ENCODE assay signal across 8 cellular contexts in the genomic region with DNA sequence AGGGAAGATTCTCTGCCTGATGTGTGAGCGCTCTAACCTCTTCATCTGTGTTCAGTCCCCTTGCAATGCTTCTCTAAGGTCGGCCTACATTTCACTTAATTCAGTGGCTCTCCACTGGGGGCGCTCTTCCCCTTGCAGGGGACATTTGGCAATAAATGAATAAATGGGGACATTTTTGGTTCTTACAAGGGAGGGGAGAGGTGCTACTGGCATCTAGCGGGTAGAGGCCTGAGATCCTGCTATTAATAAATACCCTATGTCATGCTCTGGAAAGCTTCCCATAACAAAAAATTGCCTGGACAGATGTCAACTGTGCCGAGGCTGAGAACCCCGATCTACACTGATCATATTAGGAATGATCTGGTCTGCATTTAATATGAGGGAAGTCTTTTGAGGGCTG. TPM values are rescaled to one million over a fixed set of nuclear protein-coding genes. Genes with fewer than 3 reads are reported as not detected.
DNase-seq lines count a peak whose midpoint lies in the region; ATAC-seq and TF ChIP-seq lines count a peak whose summit lies in the region.

No MANE protein-coding gene starts in this region.

- TF ChIP-seq CTCF in AG04450 (IDR thresholded peaks at IDR 0.05; ENCODE audit: low read depth, low read length) (peak; percentile 86), esophagus muscularis mucosa (IDR thresholded peaks at IDR 0.05) (peak; percentile 73 to 90 (median 75)), neural cell (IDR thresholded peaks at IDR 0.05; ENCODE audit: poor library complexity, severe bottlenecking) (peak; percentile 59), transverse colon (IDR thresholded peaks at IDR 0.05) (peak; percentile 76 to 93 (median 90))

- no peak overlapping the region for H3K4me2 ChIP-seq in neural cell (ENCODE audit: low read length)

- peaks cover 0 to 28% (median 17%) of the 10 kb centered on the region in 4 donors for H3K4me1 ChIP-seq in esophagus muscularis mucosa
- H3K4me1 ChIP-seq in transverse colon: peaks cover 0 to 14% (median 4%) of the 10 kb centered on the region in 4 donors

- H3K4me3 ChIP-seq in AG04450 (ENCODE audit: low read depth, low read length): no peak overlapping the region
- no peak overlapping the region for H3K4me3 ChIP-seq in esophagus muscularis mucosa
- H3K4me3 ChIP-seq in neural cell (ENCODE audit: low read length): no peak overlapping the region
- H3K4me3 ChIP-seq in transverse colon: no peak overlapping the region

- no peaks in the 10 kb centered on the region for H3K79me2 ChIP-seq in neural cell (replicated peaks; ENCODE audit: insufficient read depth, low read length)

- H3K9me2 ChIP-seq in neural cell (ENCODE audit: insufficient read depth, low read length): no peaks in the 10 kb centered on the region

- TF ChIP-seq EP300 in esophagus muscularis mucosa (IDR thresholded peaks at IDR 0.05): no peak
- no peak for TF ChIP-seq EP300 in neural cell (conservative IDR thresholded peaks at IDR 0.05; ENCODE audit: poor library complexity, severe bottlenecking)
- TF ChIP-seq EP300 in transverse colon (IDR thresholded peaks at IDR 0.05; ENCODE audit: low read depth): no peak

- 26% methylated on average over 6 of the region's 6 CpGs for WGBS in esophagus muscularis mucosa
- WGBS in transverse colon (ENCODE audit: low coverage in 1 of 2), 2 donors: 29% methylated on average over 6 of the region's 6 CpGs; no CpG with 5 or more reads in 1 of the 2 donors

- no peaks in the 10 kb centered on the region for H3K9me3 ChIP-seq in AG04450 (ENCODE audit: control insufficient read depth, insufficient read depth, low read length)
- H3K9me3 ChIP-seq in esophagus muscularis mucosa: no peaks in the 10 kb centered on the region
- H3K9me3 ChIP-seq in neural cell (ENCODE audit: low read length): no peaks in the 10 kb centered on the region
- no peaks in the 10 kb centered on the region for H3K9me3 ChIP-seq in transverse colon

- no peaks in the 10 kb centered on the region for H3K36me3 ChIP-seq in esophagus muscularis mucosa
- H3K36me3 ChIP-seq in neural cell (ENCODE audit: insufficient read depth, low read length): no peaks in the 10 kb centered on the region
- no peaks in the 10 kb centered on the region for H3K36me3 ChIP-seq in transverse colon

- no peaks in the 10 kb centered on the region for H3K27me3 ChIP-seq in AG04450 (ENCODE audit: control insufficient read depth, insufficient read depth, low read length)
- no peaks in the 10 kb centered on the region for H3K27me3 ChIP-seq in esophagus muscularis mucosa
- no peaks in the 10 kb centered on the region for H3K27me3 ChIP-seq in neural cell (ENCODE audit: insufficient read depth, low read depth, low read length)
- no peaks in the 10 kb centered on the region for H3K27me3 ChIP-seq in transverse colon

- no peak overlapping the region for H2AFZ ChIP-seq in neural cell (ENCODE audit: low read depth, low read length)

- DNase-seq in AG04450 (ENCODE audit: low read depth, low spot score): peak; percentile 15
- peak; percentile 39 for DNase-seq in GM19238 (ENCODE audit: insufficient read length, low spot score)
- peak; percentile 4 for DNase-seq in NCI-H748 treated with DMSO at 0.1 percent for 48 hours (lab: John Stamatoyannopoulos, UW)
- peak; percentile 4 to 37 for DNase-seq in activated CD8-positive, alpha-beta memory T cell treated with anti-CD3 and anti-CD28 coated beads for 1 hour (ENCODE audit: extremely low read depth in 1 of 2, low read depth in 1 of 2)
- no peak for DNase-seq in esophagus muscularis mucosa (ENCODE audit: extremely low spot score)
- peak; percentile 61 for DNase-seq in transverse colon

- no peaks in the 10 kb centered on the region for H4K20me1 ChIP-seq in neural cell (ENCODE audit: insufficient read depth)

- CTCF ChIA-PET in AG04450 (lab: Charles Lee): interaction anchor here (0.6 to 2.0 kb wide), 9 partner anchors 9 to 342 kb away, joined by 3 to 12 read pairs (median 3); partner anchors contain the start of gene CAMTA1

- in situ Hi-C loops in transverse colon (cut with MboI; ENCODE audit: low pct_ligation_motif_present in 1 of 4, low pct_unique_long_range_greater_than_20kb in 1 of 4, low sequenced_read_pairs in 3 of 4): loop anchor here (10.0 to 25.0 kb wide), 5 partner anchors 160 to 487 kb away; no protein-coding TSS in a partner anchor

- intact Hi-C loops in esophagus muscularis mucosa (cut with DNase I): loop anchor here (5.0 to 10.0 kb wide), 2 partner anchors 55 to 917 kb away; no protein-coding TSS in a partner anchor
- intact Hi-C loops in transverse colon (cut with DNase I; ENCODE audit: low total_unique reads): loop anchor here (10.0 kb wide), 2 partner anchors 167 to 347 kb away; no protein-coding TSS in a partner anchor

- H3K9ac ChIP-seq in neural cell (ENCODE audit: low read length): no peak overlapping the region

- H3F3A ChIP-seq in neural cell (ENCODE audit: insufficient read depth, low read length, poor library complexity, severe bottlenecking): no peaks in the 10 kb centered on the region

- no peak for ATAC-seq in HG03432 (IDR thresholded peaks at IDR 0.05; ENCODE audit: unreplicated experiment)

- POLR2A ChIA-PET in AG04450 (lab: Yijun Ruan, JAX): no interaction called here

- H3K27ac ChIP-seq in AG04450 (ENCODE audit: low read depth, low read length) (no peak overlapping the region), esophagus muscularis mucosa (replicated peaks in 1 of 4) (no peak overlapping the region), neural cell (ENCODE audit: low read length) (no peak overlapping the region), transverse colon (no peak overlapping the region)

- no peak for TF ChIP-seq POLR2A in esophagus muscularis mucosa (IDR thresholded peaks at IDR 0.05; ENCODE audit: low read depth)
- no peak for TF ChIP-seq POLR2A in transverse colon (IDR thresholded peaks at IDR 0.05)

- TF ChIP-seq RAD21 in neural cell (conservative IDR thresholded peaks at IDR 0.05): no peak

TF ChIP-seq in neural cell, 6 proteins besides CTCF, POLR2A, EP300 and RAD21:
- TF ChIP-seq EZH2 (IDR thresholded peaks at IDR 0.05; ENCODE audit: borderline replicate concordance, insufficient read depth, low read length, poor library complexity, severe bottlenecking): no peak
- TF ChIP-seq SMC3 (conservative IDR thresholded peaks at IDR 0.05; ENCODE audit: poor library complexity): no peak
- no peak for TF ChIP-seq POLR2AphosphoS5 (IDR thresholded peaks at IDR 0.05)
- TF ChIP-seq MXI1 (conservative IDR thresholded peaks at IDR 0.05; ENCODE audit: poor library complexity, severe bottlenecking): no peak
- TF ChIP-seq TAF1 (IDR thresholded peaks at IDR 0.05; ENCODE audit: low read depth): no peak
- no peak for TF ChIP-seq REST (IDR thresholded peaks at IDR 0.05; ENCODE audit: borderline replicate concordance)

RNA-seq across cellular contexts. Expression of gene DNAJC11, which starts 25.9 kb away (rescaled TPM):
- 38.9 and 41.9 TPM in 2 replicates for polyA plus RNA-seq in AG04450 (2011; rRNA removed)
- polyA minus RNA-seq in AG04450 (2011; rRNA and poly(A)+ RNA removed): 32.0 and 38.0 TPM in 2 replicates
- 10 to 100 TPM; 19.4 to 37.8 (median 29.0) TPM for total RNA-seq in esophagus muscularis mucosa
- 26.0 and 28.6 TPM in 2 replicates for polyA plus RNA-seq in neural cell
- 35.8 and 42.0 TPM in 2 replicates for polyA minus RNA-seq in neural cell
- 10 to 100 TPM; 62.1 to 80.0 (median 70.9) TPM for total RNA-seq in transverse colon

RNA-seq across cellular contexts. Expression of gene CAMTA1, which starts 57.7 kb away (rescaled TPM):
- polyA plus RNA-seq in AG04450 (2011; rRNA removed) (51.8 and 64.9 TPM in 2 replicates), neural cell (162 and 181 TPM in 2 replicates)
- polyA minus RNA-seq in AG04450 (2011; rRNA and poly(A)+ RNA removed): 22.1 and 35.3 TPM in 2 replicates
- total RNA-seq in esophagus muscularis mucosa (100 to 1,000 TPM; 109 to 226 (median 139) TPM), transverse colon (100 to 1,000 TPM in 3 of 4 donors, 10 to 100 TPM in 1; 93.8 to 268 (median 130) TPM)
- polyA minus RNA-seq in neural cell: 176 and 194 TPM in 2 replicates
